In the genomic region with DNA sequence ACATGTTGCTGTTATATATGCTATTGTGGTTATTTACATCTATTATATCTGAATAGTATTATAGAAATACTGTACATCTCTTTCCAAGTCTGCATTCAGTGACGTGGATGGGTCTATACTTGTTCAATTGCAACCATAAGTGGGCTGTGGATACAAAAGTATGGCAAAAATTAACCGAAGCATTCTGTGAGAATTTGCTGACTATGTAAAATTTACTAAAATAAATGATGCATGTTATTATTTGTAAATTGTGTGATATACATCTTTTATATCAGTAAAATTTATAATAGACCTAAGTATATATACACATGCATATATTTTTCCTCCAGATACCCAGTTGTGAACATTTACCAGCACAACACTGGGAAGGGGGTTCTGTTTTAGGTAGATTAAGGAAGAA, we compare ENCODE assay signal across 1 cellular context.
A peak's percentile ranks its signal among the peaks of the same experiment; 100 is the strongest.
TF ChIP-seq lines count a peak whose summit lies in the region.

No MANE protein-coding gene starts in this region.

TF ChIP-seq in K562, 482 proteins besides CTCF, POLR2A, EP300 and RAD21 (continued from another document):
- TF ChIP-seq, protein P1, sequence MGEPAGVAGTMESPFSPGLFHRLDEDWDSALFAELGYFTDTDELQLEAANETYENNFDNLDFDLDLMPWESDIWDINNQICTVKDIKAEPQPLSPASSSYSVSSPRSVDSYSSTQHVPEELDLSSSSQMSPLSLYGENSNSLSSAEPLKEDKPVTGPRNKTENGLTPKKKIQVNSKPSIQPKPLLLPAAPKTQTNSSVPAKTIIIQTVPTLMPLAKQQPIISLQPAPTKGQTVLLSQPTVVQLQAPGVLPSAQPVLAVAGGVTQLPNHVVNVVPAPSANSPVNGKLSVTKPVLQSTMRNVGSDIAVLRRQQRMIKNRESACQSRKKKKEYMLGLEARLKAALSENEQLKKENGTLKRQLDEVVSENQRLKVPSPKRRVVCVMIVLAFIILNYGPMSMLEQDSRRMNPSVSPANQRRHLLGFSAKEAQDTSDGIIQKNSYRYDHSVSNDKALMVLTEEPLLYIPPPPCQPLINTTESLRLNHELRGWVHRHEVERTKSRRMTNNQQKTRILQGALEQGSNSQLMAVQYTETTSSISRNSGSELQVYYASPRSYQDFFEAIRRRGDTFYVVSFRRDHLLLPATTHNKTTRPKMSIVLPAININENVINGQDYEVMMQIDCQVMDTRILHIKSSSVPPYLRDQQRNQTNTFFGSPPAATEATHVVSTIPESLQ (CRISPR knock-in tag; IDR thresholded peaks at IDR 0.05): no peak
- peak; percentile 52 for TF ChIP-seq C11orf30 (IDR thresholded peaks at IDR 0.05; ENCODE audit: low read depth)
